ENCODE assay signal across 18 cellular contexts in the genomic region with DNA sequence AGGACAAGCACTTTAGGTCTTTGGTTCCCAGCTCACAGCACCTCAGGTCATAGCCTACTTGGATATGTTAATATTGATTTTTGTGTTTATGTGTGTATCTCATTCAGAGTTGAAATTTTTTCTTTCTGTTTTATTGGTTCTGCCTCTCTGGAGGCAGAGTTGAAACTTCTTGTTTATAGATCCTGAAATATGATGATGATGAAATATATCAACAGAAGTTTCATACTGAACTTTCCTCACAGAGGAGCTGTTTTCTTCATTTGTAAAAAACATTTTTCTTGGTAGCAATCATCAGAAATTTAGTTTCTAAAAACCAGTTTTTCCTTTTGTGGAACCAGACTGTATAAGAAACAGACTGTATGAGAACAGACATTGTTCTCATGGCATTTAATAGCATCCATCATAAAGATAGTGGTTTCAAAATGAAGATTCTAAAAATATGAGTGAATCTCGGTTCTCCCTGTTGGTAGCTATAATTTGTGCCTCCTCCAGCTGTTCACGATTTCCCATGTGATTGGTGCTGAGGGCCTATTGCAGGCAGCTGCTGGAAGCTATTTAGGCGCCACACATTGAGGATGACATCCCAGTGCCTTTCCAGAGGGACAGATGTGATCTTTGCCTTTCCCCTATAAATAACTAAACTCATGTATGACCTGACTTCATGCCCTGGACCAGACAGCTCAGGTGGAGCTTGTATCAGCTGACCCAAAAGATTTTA. TPM values are rescaled to one million over a fixed set of nuclear protein-coding genes. Genes with fewer than 3 reads are reported as not detected.
"Had no signal": no experiment of that assay in that cellular context is flagged by ENCODE, and none has a peak within 500 bp of the region (broad histone marks: within the 10 kb centered on the region; RNA-seq: fewer than 3 reads in every experiment).

No MANE protein-coding gene starts in this region.

- H3K9ac ChIP-seq: neural progenitor cell had no signal

- H3K27ac ChIP-seq: gastroesophageal sphincter, neural progenitor cell, ovary, tibial artery, uterus had no signal

- H3K4me3 ChIP-seq: breast epithelium, gastroesophageal sphincter, lung, neural progenitor cell, ovary, tibial artery, uterus had no signal

- H3K4me1 ChIP-seq: breast epithelium, gastroesophageal sphincter, neural progenitor cell, tibial artery, uterus had no signal

- H3K4me2 ChIP-seq: neural progenitor cell had no signal

- H2AFZ ChIP-seq: neural progenitor cell had no signal

- FAIRE-seq: islet of Langerhans had no signal

- H3K9me3 ChIP-seq: breast epithelium, gastroesophageal sphincter, ovary, tibial artery, uterus had no signal

- H3K27me3 ChIP-seq: breast epithelium, gastroesophageal sphincter, neural progenitor cell, ovary, tibial artery, uterus had no signal

- H3K36me3 ChIP-seq: breast epithelium, neural progenitor cell, ovary, uterus had no signal

- DNase-seq: activated CD4-positive, alpha-beta T cell treated with anti-CD3 and anti-CD28 coated beads, Interleukin-2, amount 50 U/mL, for 1 hour; activated CD8-positive, alpha-beta memory T cell treated with anti-CD3 and anti-CD28 coated beads for 24 hours; activated gamma-delta T cell treated with Interleukin-2 at 50 U/mL for 16 hours; activated naive CD8-positive, alpha-beta T cell treated with anti-CD3 and anti-CD28 coated beads, Interleukin-2, amount 10 ng/mL, durations not matched to agents 7 days and 5 days; aorta; cerebellar nuclear complex; effector memory CD4-positive, alpha-beta T cell; left colon; ovary; stimulated activated CD4-positive, alpha-beta T cell treated with anti-CD3 and anti-CD28 coated beads, Interleukin-12 subunit alpha, Interleukin-12 subunit beta, amount 100 ng/mL, for 4 hours; stimulated activated CD4-positive, alpha-beta T cell treated with anti-CD3 and anti-CD28 coated beads, Interleukin-2, amount 100 ng/mL, for 24 hours; tibial artery; uterus had no signal

RNA-seq across cellular contexts. Expression of gene TTC16, which starts 48.6 kb away (rescaled TPM):
- total RNA-seq: gastroesophageal sphincter had no signal
